Comparison of ENCODE assay signal across 22 cellular contexts in genomic region chr5:133499896-133500295, GRCh38.
DNase-seq lines count a peak whose midpoint lies in the region; ATAC-seq and TF ChIP-seq lines count a peak whose summit lies in the region.
"Had no signal": no experiment of that assay in that cellular context is flagged by ENCODE, and none has a peak within 500 bp of the region (broad histone marks: within the 10 kb centered on the region; RNA-seq: fewer than 3 reads in every experiment).

No MANE protein-coding gene starts in this region.

- no peak overlapping the region for H3K27ac ChIP-seq in lung (ENCODE audit: low read depth in 1 of 2, low read length in 1 of 2)
- H3K27ac ChIP-seq in suprapubic skin: no peak overlapping the region
- H3K27ac ChIP-seq: esophagus squamous epithelium, heart right ventricle, thoracic aorta had no signal

- TF ChIP-seq CTCF in lung (IDR thresholded peaks at IDR 0.05; ENCODE audit: control extremely low read depth, extremely low read depth) (no peak), suprapubic skin (IDR thresholded peaks at IDR 0.05) (no peak)

- ATAC-seq in lung (ENCODE audit: insufficient read depth, low FRiP score): peak; percentile 46
- ATAC-seq in GM21717 (IDR thresholded peaks at IDR 0.05; ENCODE audit: unreplicated experiment): no peak
- ATAC-seq: activated CD4-positive, alpha-beta T cell treated with anti-CD3 and anti-CD28 coated beads for 36 hours; heart right ventricle; stimulated activated naive CD8-positive, alpha-beta T cell treated with anti-CD3 and anti-CD28 coated beads, Interleukin-15, Interleukin-2, amounts not matched to agents 100 U/mL and 50 U/mL, for 24 hours; T-helper 17 cell had no signal

- 73 to 86% methylated on average over 5 of the region's 5 CpGs for WGBS in lung, 2 donors
- 88% methylated on average over 5 of the region's 5 CpGs for WGBS in suprapubic skin

- TF ChIP-seq POLR2A in suprapubic skin (IDR thresholded peaks at IDR 0.05): no peak

- H3K27me3 ChIP-seq in lung (ENCODE audit: control insufficient read depth, insufficient read depth) (no peaks in the 10 kb centered on the region), suprapubic skin (peaks cover 3% of the 10 kb centered on the region)
- H3K27me3 ChIP-seq: esophagus squamous epithelium had no signal

- H3K4me3 ChIP-seq in lung (no peak overlapping the region), suprapubic skin (no peak overlapping the region)
- H3K4me3 ChIP-seq: esophagus squamous epithelium, heart right ventricle, thoracic aorta had no signal

- no peak for TF ChIP-seq EP300 in suprapubic skin (IDR thresholded peaks at IDR 0.05)

- H3K9me3 ChIP-seq in lung (ENCODE audit: control insufficient read depth in 2 of 2, insufficient read depth in 1 of 2, low read length in 1 of 2) (no peaks in the 10 kb centered on the region), suprapubic skin (no peaks in the 10 kb centered on the region)
- H3K9me3 ChIP-seq: esophagus squamous epithelium, heart right ventricle, SK-N-SH, thoracic aorta had no signal

- no peaks in the 10 kb centered on the region for H3K36me3 ChIP-seq in lung (ENCODE audit: control insufficient read depth in 2 of 2, insufficient read depth in 2 of 2, low read length in 2 of 2)
- H3K36me3 ChIP-seq in suprapubic skin: no peaks in the 10 kb centered on the region
- H3K36me3 ChIP-seq: esophagus squamous epithelium, heart right ventricle, thoracic aorta had no signal

- DNase-seq in DMS53 treated with DMSO at 0.1 percent for 48 hours (lab: John Stamatoyannopoulos, UW; ENCODE audit: unreplicated experiment): peak; percentile 97
- DNase-seq in NCI-H2029 treated with DMSO at 0.1 percent for 48 hours (lab: John Stamatoyannopoulos, UW): peak; percentile 92
- DNase-seq in SHP77 (lab: John Stamatoyannopoulos, UW): peak; percentile 21 to 39
- no peak for DNase-seq in lung (ENCODE audit: low spot score)
- DNase-seq in suprapubic skin (ENCODE audit: low spot score in 2 of 2): no peak
- DNase-seq in activated naive CD4-positive, alpha-beta T cell (lab: John Stamatoyannopoulos, UW): no peak
- no peak for DNase-seq in NCI-H1436 (lab: John Stamatoyannopoulos, UW)
- DNase-seq: activated CD4-positive, alpha-beta T cell treated with anti-CD3 and anti-CD28 coated beads for 36 hours; activated naive CD8-positive, alpha-beta T cell treated with anti-CD3 and anti-CD28 coated beads, Interleukin-2, amount 10 ng/mL, durations not matched to agents 7 days and 5 days; activated T-cell treated with anti-CD3 and anti-CD28 coated beads for 4 hours; esophagus squamous epithelium; foreskin melanocyte; H7; heart right ventricle; NCI-H1048; NCI-H2107; SK-N-SH; stimulated activated CD4-positive, alpha-beta T cell treated with anti-CD3 and anti-CD28 coated beads, Interleukin-15, amount 100 ng/mL, for 24 hours; stimulated activated naive CD8-positive, alpha-beta T cell treated with anti-CD3 and anti-CD28 coated beads, Interleukin-15, Interleukin-2, amounts not matched to agents 100 U/mL and 50 U/mL, for 24 hours; T-helper 17 cell had no signal

- no peaks in the 10 kb centered on the region for H3K4me1 ChIP-seq in lung (ENCODE audit: control insufficient read depth in 2 of 2, insufficient read depth in 2 of 2, low read length in 2 of 2)
- no peaks in the 10 kb centered on the region for H3K4me1 ChIP-seq in suprapubic skin
- H3K4me1 ChIP-seq: esophagus squamous epithelium, heart right ventricle had no signal

Comparison
In these comparisons a context has a peak if more than half of its experiments do, and no peak if none do; other contexts are left out.
1. DNase-seq: peak in DMS53 treated with DMSO at 0.1 percent for 48 hours (single experiment), NCI-H2029 treated with DMSO at 0.1 percent for 48 hours (single experiment) and SHP77 (2 of 2); none in lung (single experiment), suprapubic skin (0 of 2), activated naive CD4-positive, alpha-beta T cell (0 of 4) and NCI-H1436 (single experiment).